Comparison of ENCODE assay signal across 8 cellular contexts in the genomic region with DNA sequence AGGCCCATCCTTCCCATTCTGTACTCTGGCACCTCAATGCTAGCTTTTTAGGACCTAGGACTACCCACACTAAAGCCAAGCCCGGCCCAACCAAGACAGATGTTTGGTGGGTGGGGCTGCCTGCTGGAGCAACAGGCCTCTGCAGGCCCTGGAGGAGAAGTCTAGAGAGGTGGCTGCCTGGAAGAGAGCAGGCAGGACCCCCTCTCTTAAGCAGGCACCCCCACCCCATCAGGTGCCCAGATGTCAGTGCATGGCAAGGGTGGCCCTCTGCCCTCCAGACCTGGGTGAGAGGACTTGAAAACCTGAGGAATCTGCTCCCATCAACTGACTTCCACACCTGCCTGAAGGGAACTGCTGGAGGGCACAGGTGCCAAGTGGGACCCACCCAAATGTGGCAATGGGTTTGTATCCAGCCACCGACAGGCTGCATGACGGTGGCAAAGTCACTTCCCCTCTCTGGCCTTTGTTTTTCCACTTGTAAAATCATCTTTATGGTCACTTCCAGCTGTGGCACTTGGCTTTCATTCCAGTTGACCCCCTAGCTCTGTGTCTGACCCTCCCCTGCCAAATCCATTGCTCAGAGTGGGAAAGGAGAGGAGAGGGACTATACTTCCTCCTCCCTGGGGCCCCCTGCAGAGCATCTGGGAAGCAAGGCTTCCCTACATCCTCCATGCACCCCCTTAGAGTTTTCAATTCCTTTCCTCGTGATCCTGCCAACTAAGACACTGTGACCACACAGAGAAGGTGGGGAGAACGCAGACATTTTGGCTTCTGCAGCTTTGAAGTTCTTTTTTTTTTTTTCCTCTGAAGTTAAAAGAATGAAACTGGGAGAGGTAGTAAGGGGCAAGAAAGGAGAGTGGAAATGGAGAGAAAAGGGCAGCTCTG. TPM values are rescaled to one million over a fixed set of nuclear protein-coding genes. Genes with fewer than 3 reads are reported as not detected.
A peak's percentile ranks its signal among the peaks of the same experiment; 100 is the strongest.
DNase-seq lines count a peak whose midpoint lies in the region; ATAC-seq and TF ChIP-seq lines count a peak whose summit lies in the region.

No MANE protein-coding gene starts in this region.

- intact Hi-C loops in CD14-positive monocyte (cut with micrococcal nuclease), result loop anchor here (5.0 kb wide), 2 partner anchors 39 to 64 kb away; no protein-coding TSS in a partner anchor

- no peak for TF ChIP-seq CTCF in CD14-positive monocyte (IDR thresholded peaks at IDR 0.05)
- no peak for TF ChIP-seq CTCF in neural crest cell (conservative IDR thresholded peaks at IDR 0.05)
- TF ChIP-seq CTCF in GM10248 (IDR thresholded peaks at IDR 0.05; ENCODE audit: control extremely low read depth, extremely low read depth, low read depth, missing control alignments), result no peak

- H3K4me1 Mint-ChIP-seq in CD14-positive monocyte (peaks cover 49% of the 10 kb centered on the region), neural crest cell (peaks cover 36% of the 10 kb centered on the region)
- H3K4me1 Mint-ChIP-seq in effector memory CD8-positive, alpha-beta T cell (ENCODE audit: low read depth in 2 of 2), result peaks cover 42% of the 10 kb centered on the region in 2 donors

- H3K4me1 ChIP-seq in NT2/D1 (ENCODE audit: insufficient read depth, insufficient read length), result peaks cover 24% of the 10 kb centered on the region

- H3K9me3 Mint-ChIP-seq in CD14-positive monocyte (no peaks in the 10 kb centered on the region), neural crest cell (no peaks in the 10 kb centered on the region)
- H3K9me3 Mint-ChIP-seq in effector memory CD8-positive, alpha-beta T cell, result no peaks in the 10 kb centered on the region

- H3K4me3 Mint-ChIP-seq in CD14-positive monocyte (peak overlapping the region; percentile 92 to 94), neural crest cell (peak overlapping the region; percentile 56)
- H3K4me3 Mint-ChIP-seq in effector memory CD8-positive, alpha-beta T cell, result peak overlapping the region; percentile 96 to 98

- no peak overlapping the region for H3K4me3 ChIP-seq in NT2/D1 (ENCODE audit: insufficient read length, low read depth)

- peak overlapping the region; percentile 42 for H3K9ac ChIP-seq in NT2/D1 (ENCODE audit: insufficient read length, low read depth)

- H3K36me3 Mint-ChIP-seq in CD14-positive monocyte (peaks cover 15 to 20% of the 10 kb centered on the region in 2 donors), neural crest cell (ENCODE audit: low read depth) (no peaks in the 10 kb centered on the region)
- peaks cover 40% of the 10 kb centered on the region for H3K36me3 Mint-ChIP-seq in effector memory CD8-positive, alpha-beta T cell (ENCODE audit: insufficient read depth)

- H3K36me3 ChIP-seq in NT2/D1 (ENCODE audit: insufficient read depth, insufficient read length, low read length), result no peaks in the 10 kb centered on the region

- peaks cover 28% of the 10 kb centered on the region for H3K27me3 ChIP-seq in NT2/D1 (ENCODE audit: insufficient read depth, insufficient read length)

- peaks cover 0 to 4% (median 0%) of the 10 kb centered on the region in 3 donors for H3K27me3 Mint-ChIP-seq in CD14-positive monocyte (ENCODE audit: low read depth in 3 of 3)
- H3K27me3 Mint-ChIP-seq in effector memory CD8-positive, alpha-beta T cell, result no peaks in the 10 kb centered on the region
- H3K27me3 Mint-ChIP-seq in neural crest cell (ENCODE audit: low read depth), result peaks cover 36% of the 10 kb centered on the region

- POLR2A ChIA-PET in GM10248 (lab: Yijun Ruan, JAX), result interaction anchor here (0.6 kb wide), 1 partner anchor 292 kb away, joined by 3 read pairs; no protein-coding TSS in a partner anchor

- no peaks in the 10 kb centered on the region for H3K9me3 ChIP-seq in NT2/D1 (ENCODE audit: insufficient read depth, low read length)

- DNase-seq in CD14-positive monocyte (ENCODE audit: low spot score) (no peak), NT2/D1 (ENCODE audit: low read depth, low spot score) (no peak), neural crest cell (ENCODE audit: low read depth, low spot score) (no peak), Ammon's horn (ENCODE audit: low spot score) (no peak), GM10248 (ENCODE audit: extremely low spot score) (no peak)
- no peak for DNase-seq in effector memory CD8-positive, alpha-beta T cell

- H3K27ac Mint-ChIP-seq in CD14-positive monocyte (peak overlapping the region; percentile 91 to 97 (median 94)), neural crest cell (ENCODE audit: unreplicated experiment) (no peak overlapping the region)
- peak overlapping the region; percentile 99 for H3K27ac Mint-ChIP-seq in effector memory CD8-positive, alpha-beta T cell

- CTCF ChIA-PET in GM10248 (lab: Yijun Ruan, JAX), result interaction anchor here (0.6 to 1.3 kb wide), 3 partner anchors 64 to 399 kb away, joined by 3 to 6 read pairs (median 3); no protein-coding TSS in a partner anchor

- ATAC-seq in effector memory CD8-positive, alpha-beta T cell (replicated peaks), result no peak
- no peak for ATAC-seq in HG03039 (IDR thresholded peaks at IDR 0.05; ENCODE audit: unreplicated experiment)
- ATAC-seq in HG03521 (IDR thresholded peaks at IDR 0.05; ENCODE audit: unreplicated experiment), result no peak

RNA-seq across cellular contexts. Expression of gene STAT5A, which starts 1.6 kb away (rescaled TPM):
- 10 to 100 TPM; 30.5 to 49.8 TPM for polyA plus RNA-seq in CD14-positive monocyte
- 2.6 and 2.9 TPM in 2 replicates for total RNA-seq in neural crest cell

RNA-seq across cellular contexts. Expression of gene STAT5B, which starts 10.5 kb away (rescaled TPM):
- polyA plus RNA-seq in CD14-positive monocyte, result 10 to 100 TPM; 28.5 to 47.9 TPM
- 48.3 and 49.2 TPM in 2 replicates for total RNA-seq in neural crest cell
